ENCODE assay signal across 13 cellular contexts in genomic region chr18:48782381-48782841, GRCh38.
DNase-seq lines count a peak whose midpoint lies in the region; ATAC-seq, FAIRE-seq and TF ChIP-seq lines count a peak whose summit lies in the region.
"Had no signal": no experiment of that assay in that cellular context is flagged by ENCODE, and none has a peak within 500 bp of the region (broad histone marks: within the 10 kb centered on the region; RNA-seq: fewer than 3 reads in every experiment).

No MANE protein-coding gene starts in this region.

- ATAC-seq in HepG2 (no peak), omental fat pad (ENCODE audit: low FRiP score) (no peak), HG02642 (IDR thresholded peaks at IDR 0.05; ENCODE audit: poor library complexity, unreplicated experiment) (no peak), GM19324 (IDR thresholded peaks at IDR 0.05; ENCODE audit: low FRiP score, unreplicated experiment) (no peak)

- FAIRE-seq in HepG2 (lab: Jason Lieb, UNC), result no peak
- FAIRE-seq: urothelium cell line had no signal

- no TSS peak for BruUV-seq in HepG2 (replicated peaks; lab: Mats Ljungman, UMichigan)

- POLR2A ChIA-PET in HepG2 (lab: Yijun Ruan, JAX), result interaction anchor here (0.7 to 1.0 kb wide), 2 partner anchors 111 to 148 kb away, joined by 3 to 4 read pairs; no protein-coding TSS in a partner anchor

- H3K27me3 ChIP-seq in HepG2 (ENCODE audit: control insufficient read depth in 1 of 2, insufficient read depth in 2 of 2, low read length in 2 of 2), result no peaks in the 10 kb centered on the region
- no peaks in the 10 kb centered on the region for H3K27me3 ChIP-seq in skeletal muscle tissue (ENCODE audit: control insufficient read depth in 3 of 3, insufficient read depth in 3 of 3, low read length in 3 of 3)

- DNase-seq in CD1c-positive myeloid dendritic cell (ENCODE audit: extremely low spot score), result peak; percentile 61
- peak in 12 of 61 donors; percentile 17 to 74 (median 47) for DNase-seq in caudate nucleus (lab: John Stamatoyannopoulos, UW)
- DNase-seq in HepG2 (ENCODE audit: low spot score), result no peak
- no peak for DNase-seq in omental fat pad (ENCODE audit: low spot score)
- no peak for DNase-seq in retina
- DNase-seq: activated CD4-positive, CD25-positive, alpha-beta regulatory T cell treated with anti-CD3 and anti-CD28 coated beads, Interleukin-2, amount 50 U/mL, for 72 hours; activated naive CD8-positive, alpha-beta T cell treated with anti-CD3 and anti-CD28 coated beads for 36 hours; midbrain; stimulated activated CD4-positive, alpha-beta T cell treated with anti-CD3 and anti-CD28 coated beads, Interleukin-2, amount 100 ng/mL, for 48 hours had no signal

- CTCF ChIA-PET in HepG2 (lab: Yijun Ruan, JAX; ENCODE audit: low intra/inter-chr PET ratio, low total read pairs), result no interaction called here

- H3K36me3 ChIP-seq in HepG2 (replicated peaks in 1 of 2; ENCODE audit: control insufficient read depth in 1 of 2, insufficient read depth in 2 of 2, low read length in 2 of 2), result peaks cover 0 to 24% of the 10 kb centered on the region in 2 experiments; a peak in 3 of 5 replicates
- H3K36me3 ChIP-seq in skeletal muscle tissue (ENCODE audit: control insufficient read depth in 3 of 3, insufficient read depth in 3 of 3, low read length in 3 of 3), result peaks cover 0 to 2% (median 2%) of the 10 kb centered on the region in 3 donors

- TF ChIP-seq CTCF in HepG2 (CRISPR knock-in tag; IDR thresholded peaks at IDR 0.05) (no peak), omental fat pad (IDR thresholded peaks at IDR 0.05) (no peak)

- H3K4me3 ChIP-seq in HepG2 (replicated peaks in 1 of 3; ENCODE audit: insufficient read depth in 1 of 3, low read depth in 2 of 3, low read length in 3 of 3) (peak overlapping the region in 1 of 3 experiments; percentile 71; a peak in 1 of 6 replicates), skeletal muscle tissue (ENCODE audit: low read length in 3 of 3) (peak overlapping the region in 1 of 3 donors; percentile 24)

- no peak overlapping the region for H2AFZ ChIP-seq in HepG2 (ENCODE audit: low read length)

- no peak for TF ChIP-seq POLR2A in HepG2 (IDR thresholded peaks at IDR 0.05; ENCODE audit: insufficient read depth in 1 of 2, low read depth in 2 of 2, low read length in 2 of 2)

- H3K9ac ChIP-seq in HepG2 (ENCODE audit: insufficient read depth, low read depth, low read length) (peak overlapping the region; percentile 78), skeletal muscle tissue (ENCODE audit: low read depth in 1 of 3, low read length in 3 of 3) (peak overlapping the region; percentile 74 to 83 (median 80))

- WGBS in HepG2 (ENCODE audit: low lambda C conversion rate), result 100% methylated on average over 3 of the region's 10 CpGs

- no peaks in the 10 kb centered on the region for H4K20me1 ChIP-seq in HepG2 (ENCODE audit: insufficient read depth, low read length)

- no peak for TF ChIP-seq RAD21 in HepG2 (CRISPR knock-in tag; IDR thresholded peaks at IDR 0.05)

- in situ Hi-C loops in HepG2 (cut with HindIII; ENCODE audit: extremely low pct_ligation_motif_present, low pct_unique_long_range_greater_than_20kb), result loop anchor here (5.0 kb wide), 2 partner anchors 85 to 115 kb away; no protein-coding TSS in a partner anchor

- H3K27ac ChIP-seq in caudate nucleus (ENCODE audit: low read depth, low read length), result peak overlapping the region; percentile 72
- H3K27ac ChIP-seq in HepG2 (ENCODE audit: extremely low read length, insufficient read depth, low read length), result peak overlapping the region; percentile 98
- peak overlapping the region; percentile 81 for H3K27ac ChIP-seq in skeletal muscle tissue (ENCODE audit: low read depth, low read length)

- TF ChIP-seq EP300 in HepG2 (IDR thresholded peaks at IDR 0.05; ENCODE audit: low read depth in 2 of 2, low read length in 2 of 2), result no peak
- TF ChIP-seq EP300 in HepG2 (CRISPR knock-in tag; IDR thresholded peaks at IDR 0.05; ENCODE audit: borderline replicate concordance), result no peak

- no peaks in the 10 kb centered on the region for H3K79me2 ChIP-seq in HepG2 (ENCODE audit: insufficient read depth, low read length)

- peak overlapping the region; percentile 91 for H3K4me2 ChIP-seq in HepG2 (ENCODE audit: low read depth, low read length)

- intact Hi-C loops in HepG2 (cut with micrococcal nuclease; ENCODE audit: unreplicated experiment), result loop anchor here (5.0 to 10.0 kb wide), 2 partner anchors 108 to 165 kb away; no protein-coding TSS in a partner anchor

- H3K4me1 ChIP-seq in HepG2 (ENCODE audit: insufficient read depth, low read length) (peaks cover 51% of the 10 kb centered on the region), skeletal muscle tissue (ENCODE audit: control insufficient read depth in 3 of 3, insufficient read depth in 3 of 3, low read length in 3 of 3) (peaks cover 52 to 72% (median 60%) of the 10 kb centered on the region in 3 donors)

- no peaks in the 10 kb centered on the region for H3K9me3 ChIP-seq in HepG2 (ENCODE audit: low read length)
- H3K9me3 ChIP-seq in skeletal muscle tissue (ENCODE audit: control insufficient read depth in 3 of 3, low read length in 3 of 3), result no peaks in the 10 kb centered on the region

TF ChIP-seq in HepG2, 621 proteins besides CTCF, POLR2A, EP300 and RAD21:
- TF ChIP-seq ZNF225 (CRISPR knock-in tag; IDR thresholded peaks at IDR 0.05) (0 out of 2 replicates have a peak, but pooled peaks have one; percentile 32), HNRNPL (IDR thresholded peaks at IDR 0.05; ENCODE audit: low read depth, low read length) (0 out of 2 replicates have a peak, but pooled peaks have one; percentile 23), NRL (CRISPR knock-in tag; IDR thresholded peaks at IDR 0.05; ENCODE audit: borderline replicate concordance) (0 out of 2 replicates have a peak, but pooled peaks have one; percentile 14), ZMAT5 (CRISPR knock-in tag; IDR thresholded peaks at IDR 0.05; ENCODE audit: borderline replicate concordance, low read depth) (no peak)
